In genomic region chr14:71139058-71139946, GRCh38 we compare ENCODE assay signal across 8 cellular contexts.
DNase-seq lines count a peak whose midpoint lies in the region; ATAC-seq, FAIRE-seq and TF ChIP-seq lines count a peak whose summit lies in the region.

No MANE protein-coding gene starts in this region.

- H3K36me3 Mint-ChIP-seq in CD8-positive, alpha-beta memory T cell, result no peaks in the 10 kb centered on the region
- no peaks in the 10 kb centered on the region for H3K36me3 Mint-ChIP-seq in type B pancreatic cell

- no peaks in the 10 kb centered on the region for H3K27me3 ChIP-seq in CD8-positive, alpha-beta memory T cell (ENCODE audit: insufficient read depth, low read length, poor library complexity, severe bottlenecking)
- no peaks in the 10 kb centered on the region for H3K27me3 ChIP-seq in osteoblast (ENCODE audit: insufficient read depth, low read length)

- peak overlapping the region; percentile 74 for H3K4me2 ChIP-seq in osteoblast (ENCODE audit: insufficient read depth, low read length)

- peaks cover 19 to 33% (median 25%) of the 10 kb centered on the region in 3 donors for H3K4me1 Mint-ChIP-seq in CD8-positive, alpha-beta memory T cell
- H3K4me1 Mint-ChIP-seq in type B pancreatic cell (ENCODE audit: unreplicated experiment), result peaks cover 10% of the 10 kb centered on the region

- peak overlapping the region; percentile 44 for H2AFZ ChIP-seq in osteoblast (ENCODE audit: low read length)

- H3K9me3 ChIP-seq in CD8-positive, alpha-beta memory T cell (ENCODE audit: low read length), result no peaks in the 10 kb centered on the region
- H3K9me3 ChIP-seq in osteoblast (ENCODE audit: low read depth, low read length), result no peaks in the 10 kb centered on the region

- no peak overlapping the region for H3K27ac ChIP-seq in CD8-positive, alpha-beta memory T cell (ENCODE audit: low read depth, low read length)
- peak overlapping the region; percentile 6 for H3K27ac ChIP-seq in osteoblast (ENCODE audit: low read depth, low read length)

- H3K4me3 Mint-ChIP-seq in CD8-positive, alpha-beta memory T cell, result no peak overlapping the region
- no peak overlapping the region for H3K4me3 Mint-ChIP-seq in type B pancreatic cell

- no peaks in the 10 kb centered on the region for H3K9me3 Mint-ChIP-seq in CD8-positive, alpha-beta memory T cell
- H3K9me3 Mint-ChIP-seq in type B pancreatic cell, result peaks cover 5% of the 10 kb centered on the region

- FAIRE-seq in frontal cortex (lab: Jason Lieb, UNC), result no peak

- H3K36me3 ChIP-seq in CD8-positive, alpha-beta memory T cell (ENCODE audit: insufficient read depth, low read length), result no peaks in the 10 kb centered on the region
- H3K36me3 ChIP-seq in osteoblast (ENCODE audit: insufficient read depth, low read length), result no peaks in the 10 kb centered on the region

- ATAC-seq in HG03439 (IDR thresholded peaks at IDR 0.05; ENCODE audit: unreplicated experiment) (peak; percentile 51), GM18519 (IDR thresholded peaks at IDR 0.05; ENCODE audit: low FRiP score, unreplicated experiment) (no peak)

- no peak overlapping the region for H3K4me3 ChIP-seq in CD8-positive, alpha-beta memory T cell (ENCODE audit: low read length)
- peak overlapping the region; percentile 39 for H3K4me3 ChIP-seq in osteoblast (ENCODE audit: insufficient read depth, low read length)

- peak overlapping the region in 4 of 8 donors; percentile 13 to 90 (median 34) for H3K27ac Mint-ChIP-seq in CD8-positive, alpha-beta memory T cell
- no peak overlapping the region for H3K27ac Mint-ChIP-seq in type B pancreatic cell

- POLR2A ChIA-PET in CD8-positive, alpha-beta memory T cell (lab: Charles Lee), result no interaction called here

- no peaks in the 10 kb centered on the region for H4K20me1 ChIP-seq in osteoblast (ENCODE audit: insufficient read depth, low read length)

- peaks cover 5% of the 10 kb centered on the region for H3K79me2 ChIP-seq in osteoblast (ENCODE audit: insufficient read depth, low read length)

- H3K4me1 ChIP-seq in CD8-positive, alpha-beta memory T cell (ENCODE audit: insufficient read depth, low read length), result peaks cover 18% of the 10 kb centered on the region
- peaks cover 48% of the 10 kb centered on the region for H3K4me1 ChIP-seq in osteoblast (ENCODE audit: insufficient read depth, low read length)

- CTCF ChIA-PET in CD8-positive, alpha-beta memory T cell (lab: Charles Lee), result interaction anchor here (1.1 to 9.8 kb wide), 4 partner anchors 265 to 612 kb away, joined by 3 to 133 read pairs (median 3); no protein-coding TSS in a partner anchor

- H3K27me3 Mint-ChIP-seq in CD8-positive, alpha-beta memory T cell, result peaks cover 0 to 1% of the 10 kb centered on the region in 2 donors
- H3K27me3 Mint-ChIP-seq in type B pancreatic cell, result peaks cover 5% of the 10 kb centered on the region

- DNase-seq in CD8-positive, alpha-beta memory T cell, result peak; percentile 31 to 68 (median 47)
- DNase-seq in OCI-M1 (lab: John Stamatoyannopoulos, UW) (peak; percentile 52), frontal cortex (ENCODE audit: low spot score in 2 of 2) (peak; percentile 20 to 69), osteoblast (ENCODE audit: insufficient read length, low spot score, missing footprints) (peak; percentile 89), type B pancreatic cell (ENCODE audit: extremely low spot score, unreplicated experiment) (peak; percentile 71)
- DNase-seq in activated effector memory CD4-positive, alpha-beta T cell treated with Interleukin-2 at 50 U/mL for 16 hours, result peak; percentile 33

- TF ChIP-seq CTCF in osteoblast (IDR thresholded peaks at IDR 0.05; ENCODE audit: extremely low read depth, low read depth, low read length) (peak; percentile 97), type B pancreatic cell (conservative IDR thresholded peaks at IDR 0.05) (peak; percentile 98)

Comparison
In these comparisons a context has a peak if more than half of its experiments do, and no peak if none do; other contexts are left out.
1. DNase-seq: peak in every context shown above with its lines; median percentile 89 in osteoblast; 71 in type B pancreatic cell; 52 in OCI-M1; 47 in CD8-positive, alpha-beta memory T cell; 44 in frontal cortex; 33 in activated effector memory CD4-positive, alpha-beta T cell treated with Interleukin-2 at 50 U/mL for 16 hours.